Comparison of ENCODE assay signal across 15 cellular contexts in genomic region chr17:76547642-76548202, GRCh38. TPM values are rescaled to one million over a fixed set of nuclear protein-coding genes. Genes with fewer than 3 reads are reported as not detected.
DNase-seq lines count a peak whose midpoint lies in the region; ATAC-seq and TF ChIP-seq lines count a peak whose summit lies in the region.
"Had no signal": no experiment of that assay in that cellular context is flagged by ENCODE, and none has a peak within 500 bp of the region (broad histone marks: within the 10 kb centered on the region; RNA-seq: fewer than 3 reads in every experiment).

No MANE protein-coding gene starts in this region.

- no peak overlapping the region for H3K27ac Mint-ChIP-seq in Calu3 (ENCODE audit: unreplicated experiment)
- H3K27ac Mint-ChIP-seq: activated CD4-positive, alpha-beta memory T cell treated with anti-CD3 and anti-CD28 coated beads, Interleukin-2, amount 10 ng/mL, durations not matched to agents 7 days and 5 days; activated naive CD4-positive, alpha-beta T cell treated with anti-CD3 and anti-CD28 coated beads, Interleukin-2, amount 50 U/mL, for 72 hours; activated T-cell treated with anti-CD3 and anti-CD28 coated beads, Interleukin-2, amount 50 U/mL, for 72 hours; effector memory CD8-positive, alpha-beta T cell; mesothelial cell of epicardium; nephron progenitor cell had no signal

- H3K27me3 ChIP-seq in KMS-11 (ENCODE audit: insufficient read depth, low read depth) (peaks cover 16% of the 10 kb centered on the region), body of pancreas (peaks cover 0 to 5% of the 10 kb centered on the region in 2 donors), psoas muscle (ENCODE audit: insufficient read depth in 3 of 3, low read length in 2 of 3) (no peaks in the 10 kb centered on the region), neuronal stem cell (ENCODE audit: control insufficient read depth in 3 of 3, insufficient read depth in 3 of 3, low read depth in 1 of 3, low read length in 3 of 3) (peaks cover 0 to 41% (median 8%) of the 10 kb centered on the region in 3 experiments)
- H3K27me3 ChIP-seq: suprapubic skin had no signal

- H3K4me1 ChIP-seq in KMS-11 (ENCODE audit: low read depth, poor library complexity, severe bottlenecking) (no peaks in the 10 kb centered on the region), body of pancreas (peaks cover 63% of the 10 kb centered on the region), psoas muscle (peaks cover 49% of the 10 kb centered on the region), neuronal stem cell (ENCODE audit: control insufficient read depth in 2 of 2, insufficient read depth in 1 of 2, low read depth in 1 of 2, low read length in 2 of 2) (peaks cover 8 to 42% of the 10 kb centered on the region in 2 donors)

- no peak for DNase-seq in Calu3
- no peak for DNase-seq in body of pancreas
- no peak for DNase-seq in psoas muscle
- no peak for DNase-seq in neuronal stem cell (ENCODE audit: low spot score)
- no peak for DNase-seq in substantia nigra (lab: John Stamatoyannopoulos, UW)
- DNase-seq: NCI-H2081 treated with DMSO at 0.1 percent for 48 hours had no signal

- no peak overlapping the region for H3K18ac ChIP-seq in neuronal stem cell (ENCODE audit: low read length)

- CTCF ChIA-PET in Calu3 (lab: Charles Lee), result no interaction called here

- H2BK120ac ChIP-seq in neuronal stem cell (ENCODE audit: low read depth, low read length), result no peak overlapping the region

- H3K36me3 ChIP-seq in KMS-11 (ENCODE audit: insufficient read depth), result no peaks in the 10 kb centered on the region
- H3K36me3 ChIP-seq in body of pancreas (replicated peaks in 1 of 2; ENCODE audit: insufficient read depth in 1 of 2, low read depth in 2 of 2), result no peaks in the 10 kb centered on the region
- H3K36me3 ChIP-seq in psoas muscle (ENCODE audit: insufficient read depth in 1 of 2, low read depth in 1 of 2), result no peaks in the 10 kb centered on the region
- no peaks in the 10 kb centered on the region for H3K36me3 ChIP-seq in neuronal stem cell (replicated peaks in 1 of 2; ENCODE audit: control insufficient read depth in 2 of 2, insufficient read depth in 2 of 2, low read length in 2 of 2)
- H3K36me3 ChIP-seq: suprapubic skin had no signal

- no peak overlapping the region for H3K14ac ChIP-seq in neuronal stem cell (ENCODE audit: low read length)

- H2BK5ac ChIP-seq in neuronal stem cell (ENCODE audit: low read length), result no peak overlapping the region

- H3K4me3 Mint-ChIP-seq in Calu3 (ENCODE audit: low read depth, unreplicated experiment), result no peak overlapping the region
- H3K4me3 Mint-ChIP-seq: activated CD4-positive, alpha-beta memory T cell treated with anti-CD3 and anti-CD28 coated beads, Interleukin-2, amount 10 ng/mL, durations not matched to agents 7 days and 5 days; activated T-cell treated with anti-CD3 and anti-CD28 coated beads, Interleukin-2, amount 50 U/mL, for 72 hours; effector memory CD8-positive, alpha-beta T cell; mesothelial cell of epicardium; nephron progenitor cell had no signal

- no peaks in the 10 kb centered on the region for H3K79me1 ChIP-seq in neuronal stem cell (ENCODE audit: low read depth, low read length)

- intact Hi-C loops in Calu3 (cut with micrococcal nuclease; ENCODE audit: unreplicated experiment) (loop anchor here (2.0 kb wide), 1 partner anchor 25 kb away; no protein-coding TSS in a partner anchor), body of pancreas (cut with DNase I) (no loop called here), psoas muscle (cut with DNase I) (loop anchor here in 1 of 2 donors (1.0 kb wide), 1 partner anchor 24 kb away; no protein-coding TSS in a partner anchor)

- no peaks in the 10 kb centered on the region for H3K79me2 ChIP-seq in KMS-11 (ENCODE audit: insufficient read depth, low read depth)

- H2AK5ac ChIP-seq in neuronal stem cell (ENCODE audit: low read depth, low read length), result no peak overlapping the region

- H2BK15ac ChIP-seq in neuronal stem cell (ENCODE audit: low read length), result no peak overlapping the region

- TF ChIP-seq POLR2A in body of pancreas (IDR thresholded peaks at IDR 0.05), result no peak

- no peak overlapping the region for H2BK12ac ChIP-seq in neuronal stem cell (ENCODE audit: low read length)

- H4K91ac ChIP-seq in neuronal stem cell (ENCODE audit: low read depth, low read length, poor library complexity), result no peak overlapping the region

- peak; percentile 5 for TF ChIP-seq CTCF in Calu3 (IDR thresholded peaks at IDR 0.05; ENCODE audit: unreplicated experiment)
- TF ChIP-seq CTCF in KMS-11 (conservative IDR thresholded peaks at IDR 0.05; ENCODE audit: low read depth, low read length), result 0 out of 2 replicates have a peak, but pooled peaks have one; percentile 10
- TF ChIP-seq CTCF in body of pancreas (IDR thresholded peaks at IDR 0.05), result no peak
- no peak for TF ChIP-seq CTCF in psoas muscle (IDR thresholded peaks at IDR 0.05)

- no peaks in the 10 kb centered on the region for H3K36me3 Mint-ChIP-seq in Calu3 (ENCODE audit: insufficient read depth, unreplicated experiment)
- H3K36me3 Mint-ChIP-seq: activated naive CD4-positive, alpha-beta T cell treated with anti-CD3 and anti-CD28 coated beads, Interleukin-2, amount 50 U/mL, for 72 hours; mesothelial cell of epicardium had no signal

- H2AFZ ChIP-seq in KMS-11 (ENCODE audit: low read depth), result no peak overlapping the region
- no peak overlapping the region for H2AFZ ChIP-seq in neuronal stem cell (ENCODE audit: low read length)

- H3K4me2 ChIP-seq in KMS-11 (no peak overlapping the region), neuronal stem cell (ENCODE audit: insufficient read depth, low read length, poor library complexity, severe bottlenecking) (no peak overlapping the region)

- no peak overlapping the region for H3K4ac ChIP-seq in neuronal stem cell (ENCODE audit: low read length)

- H3K4me3 ChIP-seq in KMS-11 (IDR thresholded peaks at IDR 0.05; ENCODE audit: insufficient read depth, low read depth, low read length) (no peak overlapping the region), body of pancreas (no peak overlapping the region), psoas muscle (peak overlapping the region; percentile 27), neuronal stem cell (ENCODE audit: low read length in 2 of 2) (no peak overlapping the region)
- H3K4me3 ChIP-seq: suprapubic skin had no signal

- WGBS in body of pancreas, 2 donors, result 88 to 89% methylated on average over 2 of the region's 2 CpGs
- WGBS in psoas muscle, 3 donors, result 75 to 86% (median 85%) methylated on average over 2 of the region's 2 CpGs
- 100% methylated on average over 2 of the region's 2 CpGs; no CpG with 5 or more reads in 1 of the 2 donors for WGBS in neuronal stem cell (ENCODE audit: extremely low coverage in 2 of 2, insufficient read length in 2 of 2, insufficient replicate concordance in 1 of 2), 2 donors

- H3K9me3 Mint-ChIP-seq in Calu3 (ENCODE audit: low read depth, unreplicated experiment), result no peaks in the 10 kb centered on the region
- H3K9me3 Mint-ChIP-seq: activated CD4-positive, alpha-beta memory T cell treated with anti-CD3 and anti-CD28 coated beads, Interleukin-2, amount 10 ng/mL, durations not matched to agents 7 days and 5 days; activated naive CD4-positive, alpha-beta T cell treated with anti-CD3 and anti-CD28 coated beads, Interleukin-2, amount 50 U/mL, for 72 hours; activated T-cell treated with anti-CD3 and anti-CD28 coated beads, Interleukin-2, amount 50 U/mL, for 72 hours; effector memory CD8-positive, alpha-beta T cell; mesothelial cell of epicardium; nephron progenitor cell had no signal

- peaks cover 26% of the 10 kb centered on the region for H3K27me3 Mint-ChIP-seq in Calu3 (ENCODE audit: unreplicated experiment)

- H4K8ac ChIP-seq in neuronal stem cell (ENCODE audit: low read depth, low read length), result no peak overlapping the region

- H3K9me3 ChIP-seq in body of pancreas, result no peaks in the 10 kb centered on the region
- no peaks in the 10 kb centered on the region for H3K9me3 ChIP-seq in psoas muscle
- H3K9me3 ChIP-seq in neuronal stem cell (replicated peaks in 1 of 2; ENCODE audit: control insufficient read depth in 2 of 2, insufficient read depth in 1 of 2, low read depth in 1 of 2, low read length in 2 of 2), result no peaks in the 10 kb centered on the region
- H3K9me3 ChIP-seq: suprapubic skin had no signal

- ATAC-seq in body of pancreas (no peak), psoas muscle (no peak), HG03196 (IDR thresholded peaks at IDR 0.05; ENCODE audit: unreplicated experiment) (no peak)

- BruUV-seq in Calu3 (replicated peaks; lab: Mats Ljungman, UMichigan), result no TSS peak

- H4K20me1 ChIP-seq in KMS-11 (ENCODE audit: insufficient read depth), result no peaks in the 10 kb centered on the region

- H3K4me1 Mint-ChIP-seq in Calu3 (ENCODE audit: low read depth, unreplicated experiment), result peaks cover 9% of the 10 kb centered on the region

- H3K9ac ChIP-seq in KMS-11 (no peak overlapping the region), neuronal stem cell (ENCODE audit: low read depth, low read length, poor library complexity) (no peak overlapping the region)

- H3K23ac ChIP-seq in neuronal stem cell (ENCODE audit: low read depth, low read length, poor library complexity), result no peak overlapping the region

- H3K27ac ChIP-seq in KMS-11 (no peak overlapping the region), body of pancreas (peak overlapping the region; percentile 15 to 66 (median 51)), psoas muscle (peak overlapping the region; percentile 0), neuronal stem cell (replicated peaks; ENCODE audit: low read length) (no peak overlapping the region), substantia nigra (ENCODE audit: low read depth, low read length, poor library complexity, severe bottlenecking) (no peak overlapping the region)
- H3K27ac ChIP-seq: suprapubic skin had no signal

RNA-seq across cellular contexts. Expression of gene PRCD, which starts 7.9 kb away (rescaled TPM):
- total RNA-seq in Calu3 (2022) (not detected in 2 replicates), body of pancreas (1 to 10 TPM in 1 of 2 donors, under 1 TPM in 1; 0.52 to 4.6 TPM), psoas muscle (1 to 10 TPM in 2 of 4 donors, under 1 TPM in 2; 0.18 to 1.7 (median 1.0) TPM)
- polyA plus RNA-seq in psoas muscle, result 1 to 10 TPM; 1.2 to 1.6 (median 1.3) TPM
- polyA plus RNA-seq in neuronal stem cell (2013, experiment 1 of 2), result 1.4 TPM
- 1.2 TPM for polyA plus RNA-seq in neuronal stem cell (2013, experiment 2 of 2)
- total RNA-seq: activated CD4-positive, alpha-beta memory T cell treated with anti-CD3 and anti-CD28 coated beads, Interleukin-2, amount 10 ng/mL, durations not matched to agents 7 days and 5 days; activated naive CD4-positive, alpha-beta T cell treated with anti-CD3 and anti-CD28 coated beads, Interleukin-2, amount 50 U/mL, for 72 hours had no signal

RNA-seq across cellular contexts. Expression of gene CYGB, which starts 10.2 kb away (rescaled TPM):
- total RNA-seq in Calu3 (2022), result not detected in 2 replicates
- 10 to 100 TPM in 1 of 2 donors, 1 to 10 TPM in 1; 9.6 to 21.1 TPM for total RNA-seq in body of pancreas
- 10 to 100 TPM in 3 of 4 donors, 1 to 10 TPM in 1; 9.5 to 14.6 (median 11.9) TPM for total RNA-seq in psoas muscle
- 10 to 100 TPM in 1 of 3 donors, 1 to 10 TPM in 2; 6.4 to 12.6 (median 8.1) TPM for polyA plus RNA-seq in psoas muscle
- 0.98 TPM for polyA plus RNA-seq in neuronal stem cell (2013, experiment 1 of 2)
- 0.96 TPM for polyA plus RNA-seq in neuronal stem cell (2013, experiment 2 of 2)
- total RNA-seq: activated CD4-positive, alpha-beta memory T cell treated with anti-CD3 and anti-CD28 coated beads, Interleukin-2, amount 10 ng/mL, durations not matched to agents 7 days and 5 days; activated naive CD4-positive, alpha-beta T cell treated with anti-CD3 and anti-CD28 coated beads, Interleukin-2, amount 50 U/mL, for 72 hours had no signal

RNA-seq across cellular contexts. Expression of gene ST6GALNAC2, which starts 37.9 kb away (rescaled TPM):
- total RNA-seq in Calu3 (2022) (10.5 and 11.6 TPM in 2 replicates), body of pancreas (10 to 100 TPM in 1 of 2 donors, 1 to 10 TPM in 1; 6.9 to 10.1 TPM), psoas muscle (10 to 100 TPM in 3 of 4 donors, 1 to 10 TPM in 1; 8.1 to 17.8 (median 13.0) TPM)
- 1 to 10 TPM; 1.2 to 8.7 (median 7.6) TPM for polyA plus RNA-seq in psoas muscle
- 0.35 TPM for polyA plus RNA-seq in neuronal stem cell (2013, experiment 1 of 2)
- polyA plus RNA-seq in neuronal stem cell (2013, experiment 2 of 2), result 0.50 TPM
- total RNA-seq: activated naive CD4-positive, alpha-beta T cell treated with anti-CD3 and anti-CD28 coated beads, Interleukin-2, amount 50 U/mL, for 72 hours had no signal

RNA-seq across cellular contexts. Expression of gene RHBDF2, which starts 46.5 kb away (rescaled TPM):
- total RNA-seq in Calu3 (2022), result 47.7 and 47.9 TPM in 2 replicates
- total RNA-seq in body of pancreas, result 10 to 100 TPM; 23.1 to 48.1 TPM
- total RNA-seq in psoas muscle, result 10 to 100 TPM in 3 of 4 donors, 1 to 10 TPM in 1; 6.6 to 23.1 (median 12.4) TPM
- 10 to 100 TPM; 11.2 to 14.7 (median 13.9) TPM for polyA plus RNA-seq in psoas muscle
- 2.4 TPM for polyA plus RNA-seq in neuronal stem cell (2013, experiment 1 of 2)
- polyA plus RNA-seq in neuronal stem cell (2013, experiment 2 of 2), result 2.3 TPM

Comparison
In these comparisons a context has a peak if more than half of its experiments do, and no peak if none do; other contexts are left out.
1. CTCF ChIP-seq: peak in Calu3 (single experiment) and KMS-11 (single experiment); none in body of pancreas (0 of 7) and psoas muscle (single experiment).
2. H3K27ac ChIP-seq: peak in body of pancreas (4 of 4) and psoas muscle (single experiment); none in KMS-11 (single experiment), neuronal stem cell (single experiment) and substantia nigra (single experiment).